In the genomic region with DNA sequence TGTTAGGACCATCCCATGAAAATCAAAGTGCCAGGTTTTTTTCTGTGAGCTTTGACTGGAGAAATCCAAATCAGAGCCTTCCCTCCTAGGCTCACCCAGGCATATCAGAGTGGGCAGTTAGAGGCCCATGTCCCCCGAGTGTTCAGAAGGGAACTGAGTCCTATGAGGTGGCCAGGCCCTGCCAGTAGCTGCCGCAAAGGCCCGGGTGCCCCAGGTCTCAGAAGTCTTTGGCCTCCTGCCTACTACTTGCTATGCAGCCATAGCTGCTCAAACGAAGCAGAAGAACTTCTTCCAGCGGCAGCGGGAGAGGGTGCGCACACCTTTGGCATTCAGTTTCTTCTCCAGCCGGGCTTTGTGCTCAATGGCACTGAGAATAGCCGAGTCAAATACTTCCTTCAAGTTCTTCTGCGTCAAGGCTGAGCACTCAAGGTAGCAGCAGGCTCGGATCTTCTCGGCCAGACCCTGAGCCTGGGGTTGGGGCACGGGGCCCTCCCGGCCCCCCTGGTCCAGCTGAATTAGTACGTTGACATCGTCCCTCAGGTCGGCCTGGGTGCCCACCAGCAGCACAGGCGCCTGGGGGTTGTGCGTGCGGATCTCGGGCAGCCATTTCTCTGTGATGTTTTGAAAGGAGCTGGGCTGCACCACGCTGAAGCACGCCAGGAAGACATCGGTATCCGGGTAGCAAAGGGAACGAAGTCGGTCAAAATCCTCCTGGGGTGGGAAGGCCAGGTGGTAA, we compare ENCODE assay signal across 7 cellular contexts. TPM values are rescaled to one million over a fixed set of nuclear protein-coding genes. Genes with fewer than 3 reads are reported as not detected.
DNase-seq lines count a peak whose midpoint lies in the region; ATAC-seq and TF ChIP-seq lines count a peak whose summit lies in the region.
"Had no signal": no experiment of that assay in that cellular context is flagged by ENCODE, and none has a peak within 500 bp of the region (broad histone marks: within the 10 kb centered on the region; RNA-seq: fewer than 3 reads in every experiment).

No MANE protein-coding gene starts in this region.

- POLR2A ChIA-PET in HEK293T (lab: Yijun Ruan, JAX) = interaction anchor here (0.7 to 2.4 kb wide), 10 partner anchors 11 to 178 kb away, joined by 3 to 17 read pairs (median 5); partner anchors contain the start of genes RAD51 and VPS18

- H3K4me1 ChIP-seq in HUES6 (ENCODE audit: control insufficient read depth, insufficient read depth, low read length) = peaks cover 26% of the 10 kb centered on the region
- no peaks in the 10 kb centered on the region for H3K4me1 ChIP-seq in breast epithelium
- no peaks in the 10 kb centered on the region for H3K4me1 ChIP-seq in rectal smooth muscle tissue (ENCODE audit: control insufficient read depth, insufficient read depth, low read length)

- H3K27me3 ChIP-seq in HUES6 (ENCODE audit: control insufficient read depth, insufficient read depth, low read length) (peaks cover 13% of the 10 kb centered on the region), breast epithelium (no peaks in the 10 kb centered on the region), rectal smooth muscle tissue (ENCODE audit: control insufficient read depth, insufficient read depth, low read length) (no peaks in the 10 kb centered on the region)
- H3K27me3 ChIP-seq: right lobe of liver had no signal

- H3K9me3 ChIP-seq in HUES6 (ENCODE audit: control insufficient read depth, insufficient read depth, low read depth, low read length) (no peaks in the 10 kb centered on the region), breast epithelium (no peaks in the 10 kb centered on the region)
- H3K9me3 ChIP-seq: right lobe of liver had no signal

- no peak for TF ChIP-seq CTCF in breast epithelium (IDR thresholded peaks at IDR 0.05)

- no peak for ATAC-seq in GM21528 (IDR thresholded peaks at IDR 0.05; ENCODE audit: low FRiP score, unreplicated experiment)

- TF ChIP-seq POLR2A in breast epithelium (IDR thresholded peaks at IDR 0.05) = no peak

- H3K27ac ChIP-seq in HUES6 (ENCODE audit: low read depth, low read length) = no peak overlapping the region
- H3K27ac ChIP-seq in breast epithelium = peak overlapping the region; percentile 94 to 96
- H3K27ac ChIP-seq in rectal smooth muscle tissue (ENCODE audit: low read depth, low read length) = no peak overlapping the region
- H3K27ac ChIP-seq: right lobe of liver had no signal

- H3K4me3 ChIP-seq in HUES6 (ENCODE audit: low read depth, low read length) (peak overlapping the region; percentile 92), breast epithelium (peak overlapping the region in 2 of 3 donors; percentile 64 to 81), rectal smooth muscle tissue (ENCODE audit: low read length) (peak overlapping the region; percentile 58)

- H3K36me3 ChIP-seq in HUES6 (ENCODE audit: control insufficient read depth, insufficient read depth, low read length) = no peaks in the 10 kb centered on the region
- no peaks in the 10 kb centered on the region for H3K36me3 ChIP-seq in breast epithelium
- H3K36me3 ChIP-seq in rectal smooth muscle tissue (ENCODE audit: control insufficient read depth, insufficient read depth, low read length) = no peaks in the 10 kb centered on the region
- H3K36me3 ChIP-seq: right lobe of liver had no signal

- DNase-seq in breast epithelium (ENCODE audit: low spot score in 2 of 2) (no peak), HK-2 (ENCODE audit: unreplicated experiment) (no peak), HEK293T (ENCODE audit: extremely low spot score) (no peak)

- intact Hi-C loops in breast epithelium (cut with DNase I; ENCODE audit: low total_unique reads) = no loop called here

- CTCF ChIA-PET in HEK293T (lab: Yijun Ruan, JAX) = interaction anchor here (0.7 to 4.0 kb wide), 8 partner anchors 15 to 324 kb away, joined by 3 to 47 read pairs (median 7); partner anchors contain the start of gene VPS18

- H3K9ac ChIP-seq in HUES6 (ENCODE audit: low read length) = no peak overlapping the region
- H3K9ac ChIP-seq in rectal smooth muscle tissue (ENCODE audit: low read length) = no peak overlapping the region

TF ChIP-seq in HEK293T, 16 proteins besides CTCF, POLR2A, EP300 and RAD21:
- TF ChIP-seq SP1 (IDR thresholded peaks at IDR 0.05) = no peak
- no peak for TF ChIP-seq ARNT (IDR thresholded peaks at IDR 0.05)
- TF ChIP-seq LEF1 (IDR thresholded peaks at IDR 0.05; ENCODE audit: borderline replicate concordance) = no peak
- no peak for TF ChIP-seq BHLHE40 (IDR thresholded peaks at IDR 0.05; ENCODE audit: borderline replicate concordance)
- TF ChIP-seq ZNF384 (IDR thresholded peaks at IDR 0.05) = no peak
- TF ChIP-seq SUZ12 (IDR thresholded peaks at IDR 0.05) = no peak
- no peak for TF ChIP-seq HDGF (IDR thresholded peaks at IDR 0.05; ENCODE audit: borderline replicate concordance)
- no peak for TF ChIP-seq L3MBTL2 (conservative IDR thresholded peaks at IDR 0.05)
- no peak for TF ChIP-seq NFRKB (IDR thresholded peaks at IDR 0.05)
- TF ChIP-seq TARDBP (IDR thresholded peaks at IDR 0.05) = no peak
- TF ChIP-seq FOXA1 (IDR thresholded peaks at IDR 0.05) = no peak
- TF ChIP-seq ELF4 (IDR thresholded peaks at IDR 0.05) = no peak
- no peak for TF ChIP-seq FOXM1 (IDR thresholded peaks at IDR 0.05; ENCODE audit: borderline replicate concordance)

RNA-seq across cellular contexts. Expression of gene RHOV, which starts 1.1 kb away (rescaled TPM):
- 10 to 100 TPM in 1 of 3 donors, 1 to 10 TPM in 1, not detected in 1; 8.5 to 12.1 TPM for total RNA-seq in breast epithelium
- total RNA-seq: right lobe of liver had no signal

RNA-seq across cellular contexts. Expression of gene VPS18, which starts 21.3 kb away (rescaled TPM):
- 10 to 100 TPM; 23.2 to 25.0 (median 23.9) TPM for total RNA-seq in breast epithelium

RNA-seq across cellular contexts. Expression of gene SPINT1, which starts 29.1 kb away (rescaled TPM):
- total RNA-seq in breast epithelium = 100 to 1,000 TPM in 1 of 3 donors, 10 to 100 TPM in 1, 1 to 10 TPM in 1; 1.8 to 134 (median 86.5) TPM

RNA-seq across cellular contexts. Expression of gene PPP1R14D, which starts 44.5 kb away (rescaled TPM):
- total RNA-seq in breast epithelium = 1 to 10 TPM in 2 of 3 donors, not detected in 1; 1.3 to 4.9 TPM
- total RNA-seq: right lobe of liver had no signal

RNA-seq across cellular contexts. Expression of gene DLL4, which starts 56.2 kb away (rescaled TPM):
- 10 to 100 TPM in 1 of 3 donors, 1 to 10 TPM in 2; 3.5 to 10.5 (median 5.0) TPM for total RNA-seq in breast epithelium

Comparison
In these comparisons a context has a peak if more than half of its experiments do, and no peak if none do; other contexts are left out.
1. H3K27ac ChIP-seq: peak in breast epithelium (2 of 2); none in HUES6 (single experiment) and rectal smooth muscle tissue (single experiment).
2. Peak in every context shown above with its lines, with median percentiles within 50 percentile points of each other: H3K4me3 ChIP-seq.